ENCODE assay signal across 1 cellular context in the genomic region with DNA sequence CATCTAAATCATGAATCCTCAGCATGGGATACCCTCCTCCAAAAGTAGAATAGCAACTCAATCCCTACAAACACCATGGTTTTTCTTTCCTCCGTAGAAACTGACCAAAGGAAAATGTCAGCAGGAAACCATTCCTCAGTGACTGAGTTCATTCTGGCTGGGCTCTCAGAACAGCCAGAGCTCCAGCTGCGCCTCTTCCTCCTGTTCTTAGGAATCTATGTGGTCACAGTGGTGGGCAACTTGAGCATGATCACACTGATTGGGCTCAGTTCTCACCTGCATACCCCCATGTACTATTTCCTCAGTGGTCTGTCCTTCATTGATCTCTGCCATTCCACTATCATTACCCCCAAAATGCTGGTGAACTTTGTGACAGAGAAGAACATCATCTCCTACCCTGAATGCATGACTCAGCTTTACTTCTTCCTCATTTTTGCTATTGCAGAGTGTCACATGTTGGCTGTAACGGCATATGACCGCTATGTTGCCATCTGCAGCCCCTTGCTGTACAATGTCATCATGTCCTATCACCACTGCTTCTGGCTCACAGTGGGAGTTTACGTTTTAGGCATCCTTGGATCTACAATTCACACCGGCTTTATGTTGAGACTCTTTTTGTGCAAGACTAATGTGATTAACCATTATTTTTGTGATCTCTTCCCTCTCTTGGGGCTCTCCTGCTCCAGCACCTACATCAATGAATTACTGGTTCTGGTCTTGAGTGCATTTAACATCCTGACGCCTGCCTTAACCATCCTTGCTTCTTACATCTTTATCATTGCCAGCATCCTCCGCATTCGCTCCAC.
TF ChIP-seq lines count a peak whose summit lies in the region.
"Not testable (repeated sequence)": the region's sequence is repeated elsewhere in the genome, so short reads cannot be mapped to it uniquely, and the experiment has no call there.

No MANE protein-coding gene starts in this region.

TF ChIP-seq in K562, 482 proteins besides CTCF, POLR2A, EP300 and RAD21 (continued from another document and continues in another):
- TF ChIP-seq CHAMP1 (IDR thresholded peaks at IDR 0.05) (peak; percentile 69; the same call in 1 of the 2 replicates), LCOR (CRISPR knock-in tag; IDR thresholded peaks at IDR 0.05) (peak; percentile 85), PHF8 (IDR thresholded peaks at IDR 0.05; ENCODE audit: borderline replicate concordance, low read length) (peak; percentile 25; the same call in 1 of the 2 replicates), MAZ (CRISPR knock-in tag; conservative IDR thresholded peaks at IDR 0.05 in 1 of 2, IDR thresholded peaks at IDR 0.05 in 1 of 2) (peak; percentile 44 to 51; a peak in 3 of 4 replicates), YY1 (IDR thresholded peaks at IDR 0.05; ENCODE audit: borderline replicate concordance in 1 of 3, control insufficient read depth in 1 of 3, extremely low read depth in 1 of 3, insufficient read depth in 3 of 3, insufficient read length in 1 of 3, insufficient replicate concordance in 2 of 3, low read depth in 1 of 3, low read length in 2 of 3) (peak in 1 of 3 experiments; percentile 32), SMARCE1 (IDR thresholded peaks at IDR 0.05) (peak; percentile 77), RBFOX2 (IDR thresholded peaks at IDR 0.05; ENCODE audit: low read depth, low read length) (peak; percentile 41; the same call in 1 of the 2 replicates), POLR2H (tag; IDR thresholded peaks at IDR 0.05; ENCODE audit: low read depth) (peak; percentile 68), ZNF449 (CRISPR knock-in tag; IDR thresholded peaks at IDR 0.05) (peak; percentile 74; the same call in 1 of the 2 replicates), NFE2L1 (tag; IDR thresholded peaks at IDR 0.05; ENCODE audit: borderline replicate concordance, low read depth) (peak; percentile 94), OTX1 (CRISPR knock-in tag; IDR thresholded peaks at IDR 0.05) (peak; percentile 5; the same call in 1 of the 2 replicates), TAF9B (IDR thresholded peaks at IDR 0.05; ENCODE audit: partially characterized antibody) (peak; percentile 60), EHMT2 (IDR thresholded peaks at IDR 0.05) (peak; percentile 80; the same call in 1 of the 2 replicates), ZNF589 (CRISPR knock-in tag; IDR thresholded peaks at IDR 0.05; ENCODE audit: low read depth) (peak; percentile 94), NBN (IDR thresholded peaks at IDR 0.05; ENCODE audit: low read depth) (peak; percentile 48; the same call in 1 of the 2 replicates), BRD9 (IDR thresholded peaks at IDR 0.05; ENCODE audit: low read depth, partially characterized antibody) (peak; percentile 71), NR4A1 (tag; IDR thresholded peaks at IDR 0.05) (peak; percentile 86), ZBTB17 (CRISPR knock-in tag; IDR thresholded peaks at IDR 0.05) (0 out of 2 replicates have a peak, but pooled peaks have one; percentile 39), L3MBTL2 (IDR thresholded peaks at IDR 0.05) (peak; percentile 81), ZNF311 (CRISPR knock-in tag; IDR thresholded peaks at IDR 0.05) (0 out of 2 replicates have a peak, but pooled peaks have one; percentile 49), DPF2 (IDR thresholded peaks at IDR 0.05) (peak; percentile 84), GABPA (tag; conservative IDR thresholded peaks at IDR 0.05; ENCODE audit: low read depth) (peak; percentile 56), CEBPB (tag; IDR thresholded peaks at IDR 0.05) (peak; percentile 73), MITF (IDR thresholded peaks at IDR 0.05) (peak; percentile 93), JUNB (CRISPR knock-in tag; conservative IDR thresholded peaks at IDR 0.05) (0 out of 2 replicates have a peak, but pooled peaks have one; percentile 4), TEAD4 (IDR thresholded peaks at IDR 0.05; ENCODE audit: low read length) (peak; percentile 65; the same call in 1 of the 2 replicates), NFRKB (IDR thresholded peaks at IDR 0.05; ENCODE audit: low read depth) (peak; percentile 86), EP400 (IDR thresholded peaks at IDR 0.05) (peak; percentile 88), TCF15 (CRISPR knock-in tag; IDR thresholded peaks at IDR 0.05) (0 out of 2 replicates have a peak, but pooled peaks have one; percentile 3), ZNF395 (CRISPR knock-in tag; IDR thresholded peaks at IDR 0.05) (peak; percentile 87), TCF3 (CRISPR knock-in tag; IDR thresholded peaks at IDR 0.05) (peak; percentile 49), ZNF644 (tag; IDR thresholded peaks at IDR 0.05; ENCODE audit: low read depth) (peak; percentile 92; the same call in 1 of the 2 replicates), TAL1 (IDR thresholded peaks at IDR 0.05) (0 out of 2 replicates have a peak, but pooled peaks have one; percentile 10), JUN (IDR thresholded peaks at IDR 0.05; ENCODE audit: borderline replicate concordance, low read depth, low read length) (0 out of 2 replicates have a peak, but pooled peaks have one; percentile 49), SMAD4 (CRISPR knock-in tag; conservative IDR thresholded peaks at IDR 0.05) (peak; percentile 63; the same call in 1 of the 2 replicates), KLF6 (CRISPR knock-in tag; IDR thresholded peaks at IDR 0.05; ENCODE audit: borderline replicate concordance) (0 out of 2 replicates have a peak, but pooled peaks have one; percentile 60), HDAC8 (tag; IDR thresholded peaks at IDR 0.05) (peak; percentile 84), ZNF197 (CRISPR knock-in tag; IDR thresholded peaks at IDR 0.05; ENCODE audit: low read depth) (peak; percentile 87), MAFG (tag; conservative IDR thresholded peaks at IDR 0.05) (peak; percentile 99), CREM (IDR thresholded peaks at IDR 0.05; ENCODE audit: low read depth) (peak; percentile 69), CREB3 (tag; conservative IDR thresholded peaks at IDR 0.05; ENCODE audit: low read depth) (peak; percentile 74; the same call in 1 of the 2 replicates)
- TF ChIP-seq, protein P1, sequence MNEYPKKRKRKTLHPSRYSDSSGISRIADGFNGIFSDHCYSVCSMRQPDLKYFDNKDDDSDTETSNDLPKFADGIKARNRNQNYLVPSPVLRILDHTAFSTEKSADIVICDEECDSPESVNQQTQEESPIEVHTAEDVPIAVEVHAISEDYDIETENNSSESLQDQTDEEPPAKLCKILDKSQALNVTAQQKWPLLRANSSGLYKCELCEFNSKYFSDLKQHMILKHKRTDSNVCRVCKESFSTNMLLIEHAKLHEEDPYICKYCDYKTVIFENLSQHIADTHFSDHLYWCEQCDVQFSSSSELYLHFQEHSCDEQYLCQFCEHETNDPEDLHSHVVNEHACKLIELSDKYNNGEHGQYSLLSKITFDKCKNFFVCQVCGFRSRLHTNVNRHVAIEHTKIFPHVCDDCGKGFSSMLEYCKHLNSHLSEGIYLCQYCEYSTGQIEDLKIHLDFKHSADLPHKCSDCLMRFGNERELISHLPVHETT (CRISPR knock-in tag; conservative IDR thresholded peaks at IDR 0.05 in 1 of 2, IDR thresholded peaks at IDR 0.05 in 1 of 2), result peak in 1 of 2 experiments; percentile 81; a peak in 2 of 4 replicates
- TF ChIP-seq, protein P2, sequence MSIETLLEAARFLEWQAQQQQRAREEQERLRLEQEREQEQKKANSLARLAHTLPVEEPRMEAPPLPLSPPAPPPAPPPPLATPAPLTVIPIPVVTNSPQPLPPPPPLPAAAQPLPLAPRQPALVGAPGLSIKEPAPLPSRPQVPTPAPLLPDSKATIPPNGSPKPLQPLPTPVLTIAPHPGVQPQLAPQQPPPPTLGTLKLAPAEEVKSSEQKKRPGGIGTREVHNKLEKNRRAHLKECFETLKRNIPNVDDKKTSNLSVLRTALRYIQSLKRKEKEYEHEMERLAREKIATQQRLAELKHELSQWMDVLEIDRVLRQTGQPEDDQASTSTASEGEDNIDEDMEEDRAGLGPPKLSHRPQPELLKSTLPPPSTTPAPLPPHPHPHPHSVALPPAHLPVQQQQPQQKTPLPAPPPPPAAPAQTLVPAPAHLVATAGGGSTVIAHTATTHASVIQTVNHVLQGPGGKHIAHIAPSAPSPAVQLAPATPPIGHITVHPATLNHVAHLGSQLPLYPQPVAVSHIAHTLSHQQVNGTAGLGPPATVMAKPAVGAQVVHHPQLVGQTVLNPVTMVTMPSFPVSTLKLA (conservative IDR thresholded peaks at IDR 0.05), result peak; percentile 63 to 73
- not testable (repeated sequence) for TF ChIP-seq NR4A1 (CRISPR knock-in tag; IDR thresholded peaks at IDR 0.05); TEAD4 (CRISPR knock-in tag; IDR thresholded peaks at IDR 0.05; ENCODE audit: borderline replicate concordance); JUN (CRISPR knock-in tag; IDR thresholded peaks at IDR 0.05; ENCODE audit: borderline replicate concordance)
- TF ChIP-seq, protein P3, sequence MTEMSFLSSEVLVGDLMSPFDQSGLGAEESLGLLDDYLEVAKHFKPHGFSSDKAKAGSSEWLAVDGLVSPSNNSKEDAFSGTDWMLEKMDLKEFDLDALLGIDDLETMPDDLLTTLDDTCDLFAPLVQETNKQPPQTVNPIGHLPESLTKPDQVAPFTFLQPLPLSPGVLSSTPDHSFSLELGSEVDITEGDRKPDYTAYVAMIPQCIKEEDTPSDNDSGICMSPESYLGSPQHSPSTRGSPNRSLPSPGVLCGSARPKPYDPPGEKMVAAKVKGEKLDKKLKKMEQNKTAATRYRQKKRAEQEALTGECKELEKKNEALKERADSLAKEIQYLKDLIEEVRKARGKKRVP (CRISPR knock-in tag; IDR thresholded peaks at IDR 0.05), result peak; percentile 87
- TF ChIP-seq, protein P4, sequence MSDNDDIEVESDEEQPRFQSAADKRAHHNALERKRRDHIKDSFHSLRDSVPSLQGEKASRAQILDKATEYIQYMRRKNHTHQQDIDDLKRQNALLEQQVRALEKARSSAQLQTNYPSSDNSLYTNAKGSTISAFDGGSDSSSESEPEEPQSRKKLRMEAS (CRISPR knock-in tag; IDR thresholded peaks at IDR 0.05), result 0 out of 2 replicates have a peak, but pooled peaks have one; percentile 19
